ENCODE assay signal across 31 cellular contexts in genomic region chr6:140264451-140264850, GRCh38.
"Had no signal": no experiment of that assay in that cellular context is flagged by ENCODE, and none has a peak within 500 bp of the region (broad histone marks: within the 10 kb centered on the region; RNA-seq: fewer than 3 reads in every experiment).

No MANE protein-coding gene starts in this region.

- H3K4me2 ChIP-seq: neural progenitor cell had no signal

- H3K4me3 ChIP-seq: coronary artery, dorsolateral prefrontal cortex, heart left ventricle, left lung, lower lobe of right lung, neural progenitor cell, right lobe of liver, skin epidermis, uterus had no signal

- H3K9me3 ChIP-seq: lower lobe of right lung, right lobe of liver, uterus had no signal

- H3K36me3 ChIP-seq: brain microvascular endothelial cell, heart left ventricle, left lung, lower lobe of right lung, neural progenitor cell, right lobe of liver, uterus had no signal

- H3K27me3 ChIP-seq: brain microvascular endothelial cell, dorsolateral prefrontal cortex, foreskin keratinocyte, heart left ventricle, left lung, neural progenitor cell, right lobe of liver, uterus had no signal

- H3K4me1 ChIP-seq: left lung, lower lobe of right lung, neural progenitor cell, right lobe of liver, uterus had no signal

- H3K9ac ChIP-seq: neural progenitor cell had no signal

- ATAC-seq: activated CD8-positive, alpha-beta T cell treated with anti-CD3 and anti-CD28 coated beads for 36 hours; activated T-cell treated with anti-CD3 and anti-CD28 coated beads, Interleukin-2, amount 50 U/mL, for 4 hours; activated T-helper 17 cell treated with anti-CD3 and anti-CD28 coated beads, Interleukin-2, amount 50 U/mL, for 72 hours; foreskin keratinocyte; heart left ventricle; left lung; lower lobe of right lung; naive thymus-derived CD8-positive, alpha-beta T cell; right lobe of liver; stimulated activated naive CD8-positive, alpha-beta T cell treated with anti-CD3 and anti-CD28 coated beads, Interleukin-15, Interleukin-2, amounts not matched to agents 100 U/mL and 50 U/mL, for 24 hours; WTC11 had no signal

- H2AFZ ChIP-seq: neural progenitor cell had no signal

- DNase-seq: activated CD4-positive, alpha-beta T cell treated with anti-CD3 and anti-CD28 coated beads for 1 hour; activated CD4-positive, alpha-beta T cell treated with anti-CD3 and anti-CD28 coated beads, Interleukin-2, amount 50 U/mL, for 1 hour; activated CD8-positive, alpha-beta T cell treated with anti-CD3 and anti-CD28 coated beads for 36 hours; activated gamma-delta T cell treated with Interleukin-2 at 50 U/mL for 16 hours; activated naive CD4-positive, alpha-beta T cell treated with anti-CD3 and anti-CD28 coated beads, Interleukin-2, amount 50 U/mL, for 16 hours; activated T-cell treated with anti-CD3 and anti-CD28 coated beads, Interleukin-2, amount 50 U/mL, for 4 hours; brain microvascular endothelial cell; dorsolateral prefrontal cortex; effector memory CD4-positive, alpha-beta T cell; erythroblast; foreskin keratinocyte; heart left ventricle; hypothalamus; kidney glomerular epithelial cell; left lung; lower lobe of right lung; mesenchymal stem cell; naive thymus-derived CD8-positive, alpha-beta T cell; occipital lobe; posterior cingulate gyrus; right lobe of liver; stimulated activated CD4-positive, alpha-beta T cell treated with anti-CD3 and anti-CD28 coated beads, Interleukin-12 subunit alpha, Interleukin-12 subunit beta, amount 100 ng/mL, for 4 hours; stimulated activated CD4-positive, alpha-beta T cell treated with anti-CD3 and anti-CD28 coated beads, Interleukin-4, amount 100 ng/mL, for 1 hour; stimulated activated naive CD8-positive, alpha-beta T cell treated with anti-CD3 and anti-CD28 coated beads, Interleukin-15, Interleukin-2, amounts not matched to agents 100 U/mL and 50 U/mL, for 24 hours; T-helper 2 cell; uterus had no signal

- H3K27ac ChIP-seq: brain microvascular endothelial cell, coronary artery, dorsolateral prefrontal cortex, foreskin keratinocyte, heart left ventricle, left lung, lower lobe of right lung, neural progenitor cell, right lobe of liver, skin epidermis, uterus had no signal
